ENCODE assay signal across 1 cellular context in the genomic region with DNA sequence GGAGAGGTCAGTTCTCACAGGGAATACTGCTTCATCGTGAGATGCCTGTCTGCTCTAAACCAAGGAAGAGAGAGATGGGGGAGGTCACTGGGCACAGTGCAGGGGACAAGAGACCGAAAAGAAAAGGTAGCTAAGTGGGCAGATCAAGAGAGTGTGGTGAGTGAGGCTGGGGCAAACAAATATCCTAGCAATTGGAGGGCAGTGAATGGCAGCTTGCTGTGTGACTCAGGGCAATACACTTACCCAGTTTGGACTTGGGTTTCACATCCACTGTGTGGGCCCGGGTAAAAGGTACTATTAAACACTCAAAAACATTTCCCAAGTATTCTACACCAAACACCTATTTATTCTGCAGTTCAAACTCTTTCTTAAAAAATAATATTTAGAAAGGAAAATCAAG.
TF ChIP-seq lines count a peak whose summit lies in the region.

No MANE protein-coding gene starts in this region.

TF ChIP-seq in HepG2, 621 proteins besides CTCF, POLR2A, EP300 and RAD21 (continued from another document):
- TF ChIP-seq NCOA5 (CRISPR knock-in tag; IDR thresholded peaks at IDR 0.05) (no peak), ZBTB7A (CRISPR knock-in tag; IDR thresholded peaks at IDR 0.05) (no peak), ZNF709 (CRISPR knock-in tag; IDR thresholded peaks at IDR 0.05) (no peak), ZNF549 (CRISPR knock-in tag; IDR thresholded peaks at IDR 0.05) (no peak), ZNF136 (CRISPR knock-in tag; IDR thresholded peaks at IDR 0.05; ENCODE audit: low read depth) (no peak), NCOA1 (CRISPR knock-in tag; IDR thresholded peaks at IDR 0.05) (no peak)
- TF ChIP-seq, protein P1, sequence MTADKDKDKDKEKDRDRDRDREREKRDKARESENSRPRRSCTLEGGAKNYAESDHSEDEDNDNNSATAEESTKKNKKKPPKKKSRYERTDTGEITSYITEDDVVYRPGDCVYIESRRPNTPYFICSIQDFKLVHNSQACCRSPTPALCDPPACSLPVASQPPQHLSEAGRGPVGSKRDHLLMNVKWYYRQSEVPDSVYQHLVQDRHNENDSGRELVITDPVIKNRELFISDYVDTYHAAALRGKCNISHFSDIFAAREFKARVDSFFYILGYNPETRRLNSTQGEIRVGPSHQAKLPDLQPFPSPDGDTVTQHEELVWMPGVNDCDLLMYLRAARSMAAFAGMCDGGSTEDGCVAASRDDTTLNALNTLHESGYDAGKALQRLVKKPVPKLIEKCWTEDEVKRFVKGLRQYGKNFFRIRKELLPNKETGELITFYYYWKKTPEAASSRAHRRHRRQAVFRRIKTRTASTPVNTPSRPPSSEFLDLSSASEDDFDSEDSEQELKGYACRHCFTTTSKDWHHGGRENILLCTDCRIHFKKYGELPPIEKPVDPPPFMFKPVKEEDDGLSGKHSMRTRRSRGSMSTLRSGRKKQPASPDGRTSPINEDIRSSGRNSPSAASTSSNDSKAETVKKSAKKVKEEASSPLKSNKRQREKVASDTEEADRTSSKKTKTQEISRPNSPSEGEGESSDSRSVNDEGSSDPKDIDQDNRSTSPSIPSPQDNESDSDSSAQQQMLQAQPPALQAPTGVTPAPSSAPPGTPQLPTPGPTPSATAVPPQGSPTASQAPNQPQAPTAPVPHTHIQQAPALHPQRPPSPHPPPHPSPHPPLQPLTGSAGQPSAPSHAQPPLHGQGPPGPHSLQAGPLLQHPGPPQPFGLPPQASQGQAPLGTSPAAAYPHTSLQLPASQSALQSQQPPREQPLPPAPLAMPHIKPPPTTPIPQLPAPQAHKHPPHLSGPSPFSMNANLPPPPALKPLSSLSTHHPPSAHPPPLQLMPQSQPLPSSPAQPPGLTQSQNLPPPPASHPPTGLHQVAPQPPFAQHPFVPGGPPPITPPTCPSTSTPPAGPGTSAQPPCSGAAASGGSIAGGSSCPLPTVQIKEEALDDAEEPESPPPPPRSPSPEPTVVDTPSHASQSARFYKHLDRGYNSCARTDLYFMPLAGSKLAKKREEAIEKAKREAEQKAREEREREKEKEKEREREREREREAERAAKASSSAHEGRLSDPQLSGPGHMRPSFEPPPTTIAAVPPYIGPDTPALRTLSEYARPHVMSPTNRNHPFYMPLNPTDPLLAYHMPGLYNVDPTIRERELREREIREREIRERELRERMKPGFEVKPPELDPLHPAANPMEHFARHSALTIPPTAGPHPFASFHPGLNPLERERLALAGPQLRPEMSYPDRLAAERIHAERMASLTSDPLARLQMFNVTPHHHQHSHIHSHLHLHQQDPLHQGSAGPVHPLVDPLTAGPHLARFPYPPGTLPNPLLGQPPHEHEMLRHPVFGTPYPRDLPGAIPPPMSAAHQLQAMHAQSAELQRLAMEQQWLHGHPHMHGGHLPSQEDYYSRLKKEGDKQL (CRISPR knock-in tag; IDR thresholded peaks at IDR 0.05; ENCODE audit: low read depth) = no peak
- TF ChIP-seq, protein P2, sequence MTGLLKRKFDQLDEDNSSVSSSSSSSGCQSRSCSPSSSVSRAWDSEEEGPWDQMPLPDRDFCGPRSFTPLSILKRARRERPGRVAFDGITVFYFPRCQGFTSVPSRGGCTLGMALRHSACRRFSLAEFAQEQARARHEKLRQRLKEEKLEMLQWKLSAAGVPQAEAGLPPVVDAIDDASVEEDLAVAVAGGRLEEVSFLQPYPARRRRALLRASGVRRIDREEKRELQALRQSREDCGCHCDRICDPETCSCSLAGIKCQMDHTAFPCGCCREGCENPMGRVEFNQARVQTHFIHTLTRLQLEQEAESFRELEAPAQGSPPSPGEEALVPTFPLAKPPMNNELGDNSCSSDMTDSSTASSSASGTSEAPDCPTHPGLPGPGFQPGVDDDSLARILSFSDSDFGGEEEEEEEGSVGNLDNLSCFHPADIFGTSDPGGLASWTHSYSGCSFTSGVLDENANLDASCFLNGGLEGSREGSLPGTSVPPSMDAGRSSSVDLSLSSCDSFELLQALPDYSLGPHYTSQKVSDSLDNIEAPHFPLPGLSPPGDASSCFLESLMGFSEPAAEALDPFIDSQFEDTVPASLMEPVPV (CRISPR knock-in tag; IDR thresholded peaks at IDR 0.05) = no peak
